29 cellular contexts compared by ENCODE assay signal in genomic region chr10:86700851-86701617, GRCh38. TPM values are rescaled to one million over a fixed set of nuclear protein-coding genes. Genes with fewer than 3 reads are reported as not detected.
"Had no signal": no experiment of that assay in that cellular context is flagged by ENCODE, and none has a peak within 500 bp of the region (broad histone marks: within the 10 kb centered on the region; RNA-seq: fewer than 3 reads in every experiment).

No MANE protein-coding gene starts in this region.

- FAIRE-seq: RCC 7860, TTC549 had no signal

- DNase-seq: activated B cell treated with CpG ODN at 0.5 μM for 24 hours; activated CD4-positive, alpha-beta memory T cell treated with anti-CD3 and anti-CD28 coated beads for 36 hours; activated CD4-positive, alpha-beta T cell treated with anti-CD3 and anti-CD28 coated beads for 1 hour; activated CD4-positive, alpha-beta T cell treated with anti-CD3 and anti-CD28 coated beads, Interleukin-2, amount 10 ng/mL, durations not matched to agents 24 days and 14 days; activated CD8-positive, alpha-beta memory T cell treated with anti-CD3 and anti-CD28 coated beads for 24 hours; activated gamma-delta T cell; activated naive CD4-positive, alpha-beta T cell treated with anti-CD3 and anti-CD28 coated beads for 36 hours; activated naive CD8-positive, alpha-beta T cell treated with anti-CD3 and anti-CD28 coated beads for 36 hours; activated T-cell treated with anti-CD3 and anti-CD28 coated beads for 4 hours; activated T-cell treated with anti-CD3 and anti-CD28 coated beads, Interleukin-2, amount 50 U/mL, for 48 hours; central memory CD4-positive, alpha-beta T cell; MG63; MV-4-11; NCI-H1092 treated with DMSO at 0.1 percent for 48 hours; NCI-H1436; NCI-H1694 treated with DMSO at 0.1 percent for 48 hours; NCI-H2029 treated with DMSO at 0.1 percent for 48 hours; NCI-H345; NCI-H510A; NCI-H526 treated with DMSO at 0.1 percent for 48 hours; NK-92 treated with Interleukin-12 subunit alpha and Interleukin-12 subunit beta, amount 100 ng/mL, for 24 hours; OCI-M1; T-cell; T-helper 2 cell; T1000 had no signal

- H3K27me3 ChIP-seq: MG63 had no signal

- ATAC-seq: activated T-helper 17 cell treated with anti-CD3 and anti-CD28 coated beads, Interleukin-2, amount 50 U/mL, for 72 hours; T-cell had no signal

- H3K27ac ChIP-seq: SK-N-MC had no signal

- H3K36me3 ChIP-seq: MG63 had no signal

- H3K9me3 ChIP-seq: MG63 had no signal

- H3K4me3 ChIP-seq: MG63, SK-N-MC had no signal

RNA-seq across cellular contexts. Expression of gene LDB3, which starts 32.7 kb away (rescaled TPM):
- total RNA-seq: activated B cell treated with CpG ODN at 0.5 μM for 24 hours; activated CD4-positive, alpha-beta T cell treated with anti-CD3 and anti-CD28 coated beads, Interleukin-2, amount 10 ng/mL, durations not matched to agents 24 days and 14 days had no signal

RNA-seq across cellular contexts. Expression of gene OPN4, which starts 46.7 kb away (rescaled TPM):
- total RNA-seq: activated B cell treated with CpG ODN at 0.5 μM for 24 hours; activated CD4-positive, alpha-beta memory T cell treated with anti-CD3 and anti-CD28 coated beads for 36 hours; activated CD4-positive, alpha-beta T cell treated with anti-CD3 and anti-CD28 coated beads, Interleukin-2, amount 10 ng/mL, durations not matched to agents 24 days and 14 days; activated naive CD4-positive, alpha-beta T cell treated with anti-CD3 and anti-CD28 coated beads for 36 hours; activated naive CD8-positive, alpha-beta T cell treated with anti-CD3 and anti-CD28 coated beads for 36 hours; activated T-helper 17 cell treated with anti-CD3 and anti-CD28 coated beads, Interleukin-2, amount 50 U/mL, for 72 hours; T-cell had no signal
